Comparison of ENCODE assay signal across 14 cellular contexts in the genomic region with DNA sequence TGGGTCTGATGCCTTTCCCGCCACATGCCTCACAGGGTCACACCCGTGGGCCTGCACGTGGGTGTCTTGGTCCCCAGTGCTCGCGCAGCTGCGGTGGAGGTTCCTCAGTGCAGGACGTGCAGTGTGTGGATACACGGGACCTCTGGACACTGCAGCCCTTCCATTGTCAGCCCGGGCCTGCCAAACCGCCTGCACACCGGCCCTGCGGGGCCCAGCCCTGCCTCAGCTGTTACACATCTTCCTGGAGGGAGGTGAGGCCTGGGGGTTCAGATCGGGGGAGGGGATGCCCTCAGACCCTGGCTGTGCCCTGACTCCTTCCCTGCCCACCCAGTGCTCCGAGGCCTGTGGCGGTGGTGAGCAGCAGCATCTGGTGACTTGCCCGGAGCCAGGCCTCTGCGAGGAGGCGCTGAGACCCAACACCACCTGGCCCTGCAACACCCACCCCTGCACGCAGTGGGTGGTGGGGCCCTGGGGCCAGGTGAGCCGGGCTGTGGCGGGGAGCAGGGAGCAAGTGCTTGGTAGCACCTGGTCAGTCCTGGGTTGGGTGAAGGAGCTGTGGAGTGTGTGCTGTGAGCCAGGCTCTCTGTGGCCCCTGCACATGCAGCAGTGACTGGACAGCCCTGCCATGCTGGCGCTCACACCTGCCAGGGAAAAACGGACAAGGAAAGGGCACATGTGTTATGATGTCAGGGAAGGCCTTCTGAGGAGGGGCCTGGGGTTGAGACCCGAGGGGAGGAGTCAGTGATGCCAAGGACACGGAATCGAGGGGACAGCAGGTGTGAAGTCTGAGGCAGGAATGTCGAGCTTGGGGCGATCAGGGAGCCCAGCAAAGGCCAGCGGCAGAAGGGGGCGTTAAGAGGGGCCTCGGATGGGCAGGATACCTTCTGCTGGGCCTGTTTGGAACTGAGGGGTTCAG.
DNase-seq lines count a peak whose midpoint lies in the region; ATAC-seq, FAIRE-seq and TF ChIP-seq lines count a peak whose summit lies in the region.
"Had no signal": no experiment of that assay in that cellular context is flagged by ENCODE, and none has a peak within 500 bp of the region (broad histone marks: within the 10 kb centered on the region; RNA-seq: fewer than 3 reads in every experiment).

No MANE protein-coding gene starts in this region.

- 0 out of 5 replicates have a peak, but pooled peaks cover 3 to 8% of the 10 kb centered on the region in 2 experiments for H3K27me3 ChIP-seq in HepG2 (ENCODE audit: control insufficient read depth in 1 of 2, insufficient read depth in 2 of 2, low read length in 2 of 2)
- H3K27me3 ChIP-seq in right lobe of liver: no peaks in the 10 kb centered on the region
- no peaks in the 10 kb centered on the region for H3K27me3 ChIP-seq in SK-N-SH (ENCODE audit: insufficient read depth)

- peak overlapping the region; percentile 86 for H3K27ac Mint-ChIP-seq in WTC11
- H3K27ac Mint-ChIP-seq in mesothelial cell of epicardium: peak overlapping the region; percentile 18
- H3K27ac Mint-ChIP-seq: activated naive CD8-positive, alpha-beta T cell had no signal

- TF ChIP-seq RAD21 in HepG2 (CRISPR knock-in tag; IDR thresholded peaks at IDR 0.05) (no peak), SK-N-SH (IDR thresholded peaks at IDR 0.05; ENCODE audit: low read length) (no peak)

- H2AFZ ChIP-seq in HepG2 (ENCODE audit: low read length): no peak overlapping the region
- no peak overlapping the region for H2AFZ ChIP-seq in SK-N-SH (ENCODE audit: low read depth)

- POLR2A ChIA-PET in HepG2 (lab: Yijun Ruan, JAX) (no interaction called here), WTC11 (lab: Charles Lee) (no interaction called here), SK-N-SH (lab: Yijun Ruan, JAX) (no interaction called here)

- intact Hi-C loops in HepG2 (cut with micrococcal nuclease; ENCODE audit: unreplicated experiment): no loop called here
- intact Hi-C loops in right lobe of liver (cut with DNase I): no loop called here

- H3K36me3 Mint-ChIP-seq in WTC11 (no peaks in the 10 kb centered on the region), mesothelial cell of epicardium (no peaks in the 10 kb centered on the region)
- H3K36me3 Mint-ChIP-seq: activated naive CD8-positive, alpha-beta T cell had no signal

- H3K4me1 ChIP-seq in HepG2 (ENCODE audit: insufficient read depth, low read length) (peaks cover 34% of the 10 kb centered on the region), right lobe of liver (peaks cover 0 to 9% (median 2%) of the 10 kb centered on the region in 4 donors), SK-N-SH (ENCODE audit: control insufficient read depth in 1 of 2, insufficient read depth in 2 of 2, low read depth in 1 of 2, low read length in 1 of 2) (peaks cover 5 to 82% of the 10 kb centered on the region in 2 experiments; a peak in 3 of 4 replicates)

- no peaks in the 10 kb centered on the region for H3K9me3 Mint-ChIP-seq in WTC11
- H3K9me3 Mint-ChIP-seq in mesothelial cell of epicardium: no peaks in the 10 kb centered on the region

- H3K27me3 Mint-ChIP-seq in WTC11 (ENCODE audit: low read depth) (no peaks in the 10 kb centered on the region), mesothelial cell of epicardium (ENCODE audit: low read depth) (peaks cover under 1% of the 10 kb centered on the region)
- H3K27me3 Mint-ChIP-seq: activated naive CD8-positive, alpha-beta T cell had no signal

- no peak overlapping the region for H3K9ac ChIP-seq in HepG2 (ENCODE audit: insufficient read depth, low read depth, low read length)
- no peak overlapping the region for H3K9ac ChIP-seq in SK-N-SH

- ATAC-seq in HepG2 (peak; percentile 12; the same call in 2 of the 3 replicates), right lobe of liver (no peak), WTC11 (no peak)
- ATAC-seq: psoas muscle had no signal

- H3K4me3 Mint-ChIP-seq in WTC11 (no peak overlapping the region), mesothelial cell of epicardium (no peak overlapping the region)
- H3K4me3 Mint-ChIP-seq: activated naive CD8-positive, alpha-beta T cell had no signal

- FAIRE-seq in HepG2 (lab: Jason Lieb, UNC): no peak
- FAIRE-seq: bronchial epithelial cell had no signal

- H4K20me1 ChIP-seq in HepG2 (ENCODE audit: insufficient read depth, low read length): no peaks in the 10 kb centered on the region
- peaks cover 11% of the 10 kb centered on the region for H4K20me1 ChIP-seq in SK-N-SH (ENCODE audit: insufficient read depth)

- H3K79me2 ChIP-seq in HepG2 (ENCODE audit: insufficient read depth, low read length): no peaks in the 10 kb centered on the region
- no peaks in the 10 kb centered on the region for H3K79me2 ChIP-seq in SK-N-SH (ENCODE audit: insufficient read depth)

- DNase-seq in HepG2 (ENCODE audit: low spot score) (no peak), right lobe of liver (no peak), WTC11 (ENCODE audit: low spot score) (no peak), mesothelial cell of epicardium (ENCODE audit: low spot score in 2 of 2, unreplicated experiment in 2 of 2) (no peak), SK-N-SH (no peak), CD1c-positive myeloid dendritic cell (ENCODE audit: extremely low spot score) (no peak), dedifferentiated amniotic fluid mesenchymal stem cell (ENCODE audit: extremely low spot score) (no peak)
- DNase-seq: effector memory CD4-positive, alpha-beta T cell; hypothalamus; NCI-H1105 treated with DMSO at 0.1 percent for 48 hours; NCI-H345; psoas muscle had no signal

- CTCF ChIA-PET in HepG2 (lab: Yijun Ruan, JAX; ENCODE audit: low intra/inter-chr PET ratio, low total read pairs): no interaction called here
- CTCF ChIA-PET in WTC11 (lab: Charles Lee): interaction anchor here (0.6 to 2.9 kb wide), 4 partner anchors 22 to 78 kb away, joined by 3 to 14 read pairs (median 3); no protein-coding TSS in a partner anchor
- CTCF ChIA-PET in SK-N-SH (lab: Yijun Ruan, JAX): no interaction called here

- H3K9me3 ChIP-seq in HepG2 (ENCODE audit: low read length): no peaks in the 10 kb centered on the region
- no peaks in the 10 kb centered on the region for H3K9me3 ChIP-seq in right lobe of liver
- no peaks in the 10 kb centered on the region for H3K9me3 ChIP-seq in SK-N-SH
- H3K9me3 ChIP-seq: psoas muscle had no signal

- H3K36me3 ChIP-seq in HepG2 (replicated peaks in 1 of 2; ENCODE audit: control insufficient read depth in 1 of 2, insufficient read depth in 2 of 2, low read length in 2 of 2) (no peaks in the 10 kb centered on the region), right lobe of liver (peaks cover 0 to 6% (median 0%) of the 10 kb centered on the region in 4 donors), SK-N-SH (replicated peaks in 1 of 2; ENCODE audit: control insufficient read depth in 1 of 2, insufficient read depth in 2 of 2, low read length in 1 of 2) (no peaks in the 10 kb centered on the region)

- H3K9me2 ChIP-seq in SK-N-SH: no peaks in the 10 kb centered on the region

- BruUV-seq in HepG2 (replicated peaks; lab: Mats Ljungman, UMichigan): no TSS peak

- no peak overlapping the region for H3K27ac ChIP-seq in HepG2 (ENCODE audit: extremely low read length, insufficient read depth, low read length)
- no peak overlapping the region for H3K27ac ChIP-seq in right lobe of liver
- H3K27ac ChIP-seq in SK-N-SH (ENCODE audit: low read depth in 2 of 2, low read length in 1 of 2): no peak overlapping the region; a peak in 1 of 4 replicates
- H3K27ac ChIP-seq: psoas muscle had no signal

- no peak for TF ChIP-seq POLR2A in HepG2 (IDR thresholded peaks at IDR 0.05; ENCODE audit: insufficient read depth in 1 of 2, low read depth in 2 of 2, low read length in 2 of 2)
- no peak for TF ChIP-seq POLR2A in right lobe of liver (IDR thresholded peaks at IDR 0.05)

- no peak overlapping the region; a peak in 1 of 6 replicates for H3K4me3 ChIP-seq in HepG2 (replicated peaks in 1 of 3; ENCODE audit: insufficient read depth in 1 of 3, low read depth in 2 of 3, low read length in 3 of 3)
- H3K4me3 ChIP-seq in right lobe of liver: no peak overlapping the region
- no peak overlapping the region for H3K4me3 ChIP-seq in SK-N-SH (ENCODE audit: low read depth in 2 of 2, low read length in 1 of 2)
- H3K4me3 ChIP-seq: psoas muscle had no signal

- in situ Hi-C loops in HepG2 (cut with HindIII; ENCODE audit: extremely low pct_ligation_motif_present, low pct_unique_long_range_greater_than_20kb): loop anchor here (5.0 kb wide), 1 partner anchor 774 kb away; no protein-coding TSS in a partner anchor

- no peak for TF ChIP-seq EP300 in HepG2 (IDR thresholded peaks at IDR 0.05; ENCODE audit: low read depth in 2 of 2, low read length in 2 of 2)
- TF ChIP-seq EP300 in HepG2 (CRISPR knock-in tag; IDR thresholded peaks at IDR 0.05; ENCODE audit: borderline replicate concordance): no peak
- no peak for TF ChIP-seq EP300 in SK-N-SH (IDR thresholded peaks at IDR 0.05; ENCODE audit: borderline replicate concordance in 1 of 2, low read depth in 1 of 2, low read length in 1 of 2)

- H3K4me1 Mint-ChIP-seq in WTC11 (peaks cover 13% of the 10 kb centered on the region), mesothelial cell of epicardium (peaks cover 10% of the 10 kb centered on the region)

- TF ChIP-seq CTCF in HepG2 (CRISPR knock-in tag; IDR thresholded peaks at IDR 0.05) (no peak), right lobe of liver (IDR thresholded peaks at IDR 0.05) (no peak), WTC11 (IDR thresholded peaks at IDR 0.05) (no peak), mesothelial cell of epicardium (IDR thresholded peaks at IDR 0.05; ENCODE audit: unreplicated experiment) (no peak), SK-N-SH (IDR thresholded peaks at IDR 0.05) (no peak)

- WGBS in HepG2 (ENCODE audit: low lambda C conversion rate): 32% methylated on average over 15 of the region's 31 CpGs
- WGBS in right lobe of liver (ENCODE audit: insufficient coverage, low coverage, low lambda C conversion rate, missing lambda C conversion rate): 40% methylated on average over 6 of the region's 31 CpGs
- 90% methylated on average over 24 of the region's 31 CpGs for WGBS in SK-N-SH (ENCODE audit: low lambda C conversion rate)

- peaks cover 3% of the 10 kb centered on the region for H3F3A ChIP-seq in SK-N-SH (replicated peaks; ENCODE audit: insufficient read depth)

- H3K4me2 ChIP-seq in HepG2 (ENCODE audit: low read depth, low read length): no peak overlapping the region
- H3K4me2 ChIP-seq in SK-N-SH: no peak overlapping the region

TF ChIP-seq in HepG2, 621 proteins besides CTCF, POLR2A, EP300 and RAD21 (continues in another document):
- TF ChIP-seq ZFP36L1 (CRISPR knock-in tag; IDR thresholded peaks at IDR 0.05): no peak
- TF ChIP-seq AGO2 (optimal IDR thresholded peaks at IDR 0.05; ENCODE audit: low read depth, low read length): peak; percentile 28
